ENCODE assay signal across 8 cellular contexts in genomic region chr4:10116625-10117423, GRCh38. TPM values are rescaled to one million over a fixed set of nuclear protein-coding genes. Genes with fewer than 3 reads are reported as not detected.
DNase-seq lines count a peak whose midpoint lies in the region; ATAC-seq and TF ChIP-seq lines count a peak whose summit lies in the region.

WDR1 (minus strand) TSS chr4:10116799; CDS start chr4:10116666, 133 bp downstream.

- H3K27me3 ChIP-seq in HUES48 (ENCODE audit: control insufficient read depth, insufficient read depth, low read length), result no peaks in the 10 kb centered on the region
- H3K27me3 ChIP-seq in NT2/D1 (ENCODE audit: insufficient read depth, insufficient read length), result no peaks in the 10 kb centered on the region
- no peaks in the 10 kb centered on the region for H3K27me3 ChIP-seq in endodermal cell (ENCODE audit: control insufficient read depth, insufficient read depth, low read length, poor library complexity, severe bottlenecking)

- H3K27ac ChIP-seq in HUES48 (ENCODE audit: low read depth, low read length), result peak within 1 kb of the TSS; percentile 92
- peak within 1 kb of the TSS; percentile 83 for H3K27ac ChIP-seq in endodermal cell (ENCODE audit: low read depth, low read length)
- peak within 1 kb of the TSS; percentile 92 for H3K27ac ChIP-seq in mesodermal cell (ENCODE audit: low read depth, low read length, severe bottlenecking)

- H3K4me3 ChIP-seq in HUES48 (ENCODE audit: low read depth, low read length) (peak within 1 kb of the TSS; percentile 91), NT2/D1 (ENCODE audit: insufficient read length, low read depth) (peak within 1 kb of the TSS; percentile 82), endodermal cell (ENCODE audit: low read length) (peak within 1 kb of the TSS; percentile 88), mesodermal cell (ENCODE audit: extremely low read depth, insufficient read depth, low read length, poor library complexity, severe bottlenecking) (peak within 1 kb of the TSS; percentile 68)

- H3K36me3 ChIP-seq in HUES48 (ENCODE audit: control insufficient read depth, insufficient read depth, low read length) (peaks cover 39% of the 10 kb centered on the region), NT2/D1 (ENCODE audit: insufficient read depth, insufficient read length, low read length) (peaks cover 44% of the 10 kb centered on the region), endodermal cell (ENCODE audit: control insufficient read depth, insufficient read depth, low read length) (peaks cover 40% of the 10 kb centered on the region), mesodermal cell (ENCODE audit: control insufficient read depth, insufficient read depth, low read length) (peaks cover 34% of the 10 kb centered on the region)

- in situ Hi-C loops in Caki2 (cut with HindIII; ENCODE audit: low pct_unique_long_range_greater_than_20kb, low sequenced_read_pairs), result no loop called here

- H3K9me3 ChIP-seq in HUES48 (ENCODE audit: control insufficient read depth, insufficient read depth, low read length) (no peaks in the 10 kb centered on the region), NT2/D1 (ENCODE audit: insufficient read depth, low read length) (no peaks in the 10 kb centered on the region), endodermal cell (ENCODE audit: control insufficient read depth, low read length) (no peaks in the 10 kb centered on the region), mesodermal cell (ENCODE audit: control insufficient read depth, low read length) (no peaks in the 10 kb centered on the region)

- peak within 1 kb of the TSS; percentile 99 for H3K27ac Mint-ChIP-seq in endodermal cell

- peaks cover 37% of the 10 kb centered on the region for H3K36me3 Mint-ChIP-seq in endodermal cell (ENCODE audit: low read depth)

- WGBS in endodermal cell (ENCODE audit: insufficient coverage in 1 of 2, insufficient read length in 1 of 2), 2 experiments, result 0% methylated on average over 12 to 90 of the region's 90 CpGs
- 0 to 1% methylated on average over 59 to 67 of the region's 90 CpGs for WGBS in mesodermal cell (ENCODE audit: insufficient coverage in 2 of 2), 2 experiments

- H3K4me1 Mint-ChIP-seq in endodermal cell, result peaks cover 78% of the 10 kb centered on the region

- H3K9me3 Mint-ChIP-seq in endodermal cell, result no peaks in the 10 kb centered on the region

- TF ChIP-seq CTCF in endodermal cell (conservative IDR thresholded peaks at IDR 0.05), result no peak

- peak; percentile 86 for DNase-seq in Caki2 (ENCODE audit: low read depth)
- peak; percentile 87 for DNase-seq in NT2/D1 (ENCODE audit: low read depth, low spot score)
- DNase-seq in activated CD8-positive, alpha-beta memory T cell treated with anti-CD3 and anti-CD28 coated beads, Interleukin-2, amount 50 U/mL, for 24 hours (ENCODE audit: extremely low read depth), result peak; percentile 77
- peak; percentile 98 for DNase-seq in endodermal cell
- peak; percentile 97 for DNase-seq in stimulated activated CD8-positive, alpha-beta memory T cell treated with anti-CD3 and anti-CD28 coated beads, Interleukin-15, amount 100 ng/mL, for 24 hours (ENCODE audit: low read depth)

- H3K4me1 ChIP-seq in HUES48 (ENCODE audit: control insufficient read depth, insufficient read depth, low read length), result peaks cover 54% of the 10 kb centered on the region
- H3K4me1 ChIP-seq in NT2/D1 (ENCODE audit: insufficient read depth, insufficient read length), result peaks cover 15% of the 10 kb centered on the region
- peaks cover 31% of the 10 kb centered on the region for H3K4me1 ChIP-seq in endodermal cell (ENCODE audit: control insufficient read depth, insufficient read depth, low read length)
- H3K4me1 ChIP-seq in mesodermal cell (ENCODE audit: control insufficient read depth, insufficient read depth, low read length, poor library complexity, severe bottlenecking), result peaks cover 32% of the 10 kb centered on the region

- peak within 1 kb of the TSS; percentile 92 for H3K4me3 Mint-ChIP-seq in endodermal cell

- H3K27me3 Mint-ChIP-seq in endodermal cell (ENCODE audit: insufficient read depth), result no peaks in the 10 kb centered on the region

- ATAC-seq in GM21390 (IDR thresholded peaks at IDR 0.05; ENCODE audit: unreplicated experiment), result peak; percentile 83

- H3K9ac ChIP-seq in HUES48 (ENCODE audit: low read depth, low read length) (peak within 1 kb of the TSS; percentile 94), NT2/D1 (ENCODE audit: insufficient read length, low read depth) (peak within 1 kb of the TSS; percentile 92), endodermal cell (ENCODE audit: extremely low read depth, low read length, poor library complexity, severe bottlenecking) (peak within 1 kb of the TSS; percentile 96)

RNA-seq across cellular contexts. Expression of gene WDR1, which starts in this region (rescaled TPM):
- total RNA-seq in Caki2 (2014; rRNA removed; shearing (Covaris generic); ENCODE audit: low replicate concordance), result 196 and 237 TPM in 2 replicates
- 100 to 1,000 TPM; 222 to 345 TPM for total RNA-seq in endodermal cell
- polyA plus RNA-seq in endodermal cell (2013, experiment 1 of 2), result 127 TPM
- 106 TPM for polyA plus RNA-seq in endodermal cell (2013, experiment 2 of 2)
- polyA plus RNA-seq in mesodermal cell (2013, experiment 1 of 2), result 278 TPM
- polyA plus RNA-seq in mesodermal cell (2013, experiment 2 of 2), result 225 TPM

Comparison
In these comparisons a context has a peak if more than half of its experiments do, and no peak if none do; other contexts are left out.
1. Peak in every context shown above with its lines: DNase-seq, ATAC-seq, H3K4me3 ChIP-seq and H3K27ac ChIP-seq.